18 cellular contexts compared by ENCODE assay signal in the genomic region with DNA sequence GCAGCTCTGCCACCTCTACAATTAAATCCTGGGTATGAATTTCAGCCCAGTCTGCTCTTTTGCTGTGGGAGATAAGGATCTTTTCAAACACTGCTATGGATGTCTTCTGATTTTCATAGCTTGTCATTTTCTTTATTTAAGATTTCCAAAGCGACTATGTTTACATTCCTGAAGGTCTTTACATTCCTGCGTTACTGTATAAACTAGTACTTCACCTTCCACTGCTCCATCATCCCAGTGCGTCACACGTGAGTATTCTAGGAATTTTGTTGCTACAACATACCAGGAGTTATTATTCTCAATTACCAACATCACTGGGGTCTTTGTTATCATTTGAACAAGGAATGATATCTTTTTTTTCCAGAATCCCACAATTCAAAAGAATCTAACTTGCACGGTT.
DNase-seq lines count a peak whose midpoint lies in the region; ATAC-seq, FAIRE-seq and TF ChIP-seq lines count a peak whose summit lies in the region.
"Had no signal": no experiment of that assay in that cellular context is flagged by ENCODE, and none has a peak within 500 bp of the region (broad histone marks: within the 10 kb centered on the region; RNA-seq: fewer than 3 reads in every experiment).

No MANE protein-coding gene starts in this region.

- no peak overlapping the region for H2BK5ac ChIP-seq in mesenchymal stem cell (ENCODE audit: low read depth, low read length, poor library complexity, severe bottlenecking)

- no peak overlapping the region for H3K18ac ChIP-seq in mesenchymal stem cell (ENCODE audit: low read depth in 1 of 2, low read length in 2 of 2)

- H4K91ac ChIP-seq in mesenchymal stem cell (ENCODE audit: low read length): no peak overlapping the region

- H3K27me3 ChIP-seq in BJ (ENCODE audit: control insufficient read depth, insufficient read depth, low read length): no peaks in the 10 kb centered on the region
- no peaks in the 10 kb centered on the region for H3K27me3 ChIP-seq in bronchial epithelial cell (ENCODE audit: control insufficient read depth, insufficient read depth, low read length)
- no peaks in the 10 kb centered on the region for H3K27me3 ChIP-seq in mesenchymal stem cell (ENCODE audit: control insufficient read depth in 1 of 2, insufficient read depth in 1 of 2, low read length in 2 of 2)
- H3K27me3 ChIP-seq: Peyer's patch had no signal

- no peaks in the 10 kb centered on the region for H3K4me1 ChIP-seq in mesenchymal stem cell (ENCODE audit: control insufficient read depth, insufficient read depth, low read depth, low read length)
- H3K4me1 ChIP-seq: Peyer's patch had no signal

- H2BK15ac ChIP-seq in mesenchymal stem cell (ENCODE audit: low read depth, poor library complexity, severe bottlenecking): no peak overlapping the region

- H2AFZ ChIP-seq in mesenchymal stem cell (ENCODE audit: low read depth, low read length): no peak overlapping the region

- H2BK120ac ChIP-seq in mesenchymal stem cell (ENCODE audit: low read depth, low read length): no peak overlapping the region

- no peak overlapping the region for H2BK12ac ChIP-seq in mesenchymal stem cell (ENCODE audit: low read length in 2 of 2)

- no peak overlapping the region for H3K4ac ChIP-seq in mesenchymal stem cell (ENCODE audit: low read depth in 1 of 2, low read length in 2 of 2)

- POLR2A ChIA-PET in BJ (lab: Charles Lee): no interaction called here

- no peak overlapping the region for H3K27ac ChIP-seq in mesenchymal stem cell (ENCODE audit: low read length, poor library complexity, severe bottlenecking)
- H3K27ac ChIP-seq: Peyer's patch, VCaP had no signal

- FAIRE-seq in bronchial epithelial cell (lab: Jason Lieb, UNC): no peak
- FAIRE-seq: D721Med, frontal cortex had no signal

- H3K14ac ChIP-seq in mesenchymal stem cell (ENCODE audit: low read length in 2 of 2): no peak overlapping the region

- WGBS in mesenchymal stem cell: 23% methylated on average over 4 of the region's 5 CpGs

- no peaks in the 10 kb centered on the region for H3K79me1 ChIP-seq in mesenchymal stem cell (replicated peaks; ENCODE audit: low read length, poor library complexity, severe bottlenecking)

- H4K8ac ChIP-seq in mesenchymal stem cell (ENCODE audit: low read length): no peak overlapping the region

- H3K36me3 ChIP-seq in BJ (ENCODE audit: control insufficient read depth, insufficient read depth, low read length) (no peaks in the 10 kb centered on the region), bronchial epithelial cell (ENCODE audit: control insufficient read depth, insufficient read depth, low read length) (no peaks in the 10 kb centered on the region), mesenchymal stem cell (ENCODE audit: control insufficient read depth in 1 of 2, insufficient read depth in 2 of 2, low read depth in 1 of 2, low read length in 2 of 2) (no peaks in the 10 kb centered on the region)
- H3K36me3 ChIP-seq: Peyer's patch had no signal

- no peak overlapping the region for H2AK5ac ChIP-seq in mesenchymal stem cell (ENCODE audit: low read length, severe bottlenecking)

- H3K4me2 ChIP-seq in mesenchymal stem cell (ENCODE audit: low read length, poor library complexity, severe bottlenecking): no peak overlapping the region

- no peak for ATAC-seq in GM21447 (IDR thresholded peaks at IDR 0.05; ENCODE audit: unreplicated experiment)
- ATAC-seq: activated CD8-positive, alpha-beta T cell treated with anti-CD3 and anti-CD28 coated beads, Interleukin-2, amount 10 ng/mL, durations not matched to agents 7 days and 5 days had no signal

- H3K9ac ChIP-seq in mesenchymal stem cell (ENCODE audit: low read length): no peak overlapping the region

- CTCF ChIA-PET in BJ (lab: Yijun Ruan, JAX): no interaction called here

- TF ChIP-seq CTCF in BJ (IDR thresholded peaks at IDR 0.05; ENCODE audit: insufficient read depth, low read depth, low read length) (no peak), bronchial epithelial cell (IDR thresholded peaks at IDR 0.05; ENCODE audit: insufficient read depth, low read length, severe bottlenecking) (no peak)

- DNase-seq in BJ (ENCODE audit: low read depth) (peak; percentile 11), NCI-H1048 (lab: John Stamatoyannopoulos, UW) (peak; percentile 22), bronchial epithelial cell (ENCODE audit: low read depth) (peak; percentile 78), mesenchymal stem cell (peak; percentile 7), epidermal melanocyte (ENCODE audit: insufficient read length, low spot score) (no peak), amniotic stem cell (lab: John Stamatoyannopoulos, UW) (no peak)
- DNase-seq in stimulated activated CD4-positive, alpha-beta T cell treated with anti-CD3 and anti-CD28 coated beads, Interleukin-1b, Interleukin-23, amount 100 ng/mL, for 48 hours: no peak
- DNase-seq: activated CD8-positive, alpha-beta T cell treated with anti-CD3 and anti-CD28 coated beads, Interleukin-2, amount 10 ng/mL, durations not matched to agents 7 days and 5 days; activated naive CD8-positive, alpha-beta T cell treated with anti-CD3 and anti-CD28 coated beads, Interleukin-2, amount 10 ng/mL, durations not matched to agents 7 days and 5 days; AML-193; NCI-H2081; NCI-H748 treated with DMSO at 0.1 percent for 48 hours; Peyer's patch had no signal

- H3K9me3 ChIP-seq in mesenchymal stem cell (ENCODE audit: control insufficient read depth, low read length): peaks cover 2% of the 10 kb centered on the region
- H3K9me3 ChIP-seq: Peyer's patch had no signal

- H3K4me3 ChIP-seq in BJ (ENCODE audit: low read depth, low read length): no peak overlapping the region
- H3K4me3 ChIP-seq in bronchial epithelial cell (ENCODE audit: low read depth, low read length): no peak overlapping the region
- H3K4me3 ChIP-seq in mesenchymal stem cell (ENCODE audit: insufficient read depth in 1 of 2, low read depth in 1 of 2, low read length in 2 of 2): no peak overlapping the region
- H3K4me3 ChIP-seq: lung, Peyer's patch had no signal

- H3K23ac ChIP-seq in mesenchymal stem cell (ENCODE audit: low read length in 2 of 2): no peak overlapping the region

Comparison
In these comparisons a context has a peak if more than half of its experiments do, and no peak if none do; other contexts are left out.
1. DNase-seq: peak in BJ (single experiment), NCI-H1048 (single experiment), bronchial epithelial cell (single experiment) and mesenchymal stem cell (single experiment); none in stimulated activated CD4-positive, alpha-beta T cell treated with anti-CD3 and anti-CD28 coated beads, Interleukin-1b, Interleukin-23, amount 100 ng/mL, for 48 hours (single experiment), epidermal melanocyte (single experiment) and amniotic stem cell (single experiment).